In genomic region chr7:27128034-27128433, GRCh38 we compare ENCODE assay signal across 19 cellular contexts. TPM values are rescaled to one million over a fixed set of nuclear protein-coding genes. Genes with fewer than 3 reads are reported as not detected.
DNase-seq lines count a peak whose midpoint lies in the region; ATAC-seq and TF ChIP-seq lines count a peak whose summit lies in the region.
"Had no signal": no experiment of that assay in that cellular context is flagged by ENCODE, and none has a peak within 500 bp of the region (broad histone marks: within the 10 kb centered on the region; RNA-seq: fewer than 3 reads in every experiment).

No MANE protein-coding gene starts in this region.

- H3K9me3 ChIP-seq in ascending aorta (no peaks in the 10 kb centered on the region), gastrocnemius medialis (no peaks in the 10 kb centered on the region)
- H3K9me3 ChIP-seq: heart right ventricle had no signal

- H3K4me3 ChIP-seq in ascending aorta (peak overlapping the region in 1 of 2 donors; percentile 87), gastrocnemius medialis (no peak overlapping the region)
- H3K4me3 ChIP-seq: dorsolateral prefrontal cortex, GM23248, heart right ventricle had no signal

- H3K27ac Mint-ChIP-seq in activated naive CD4-positive, alpha-beta T cell treated with anti-CD3 and anti-CD28 coated beads, Interleukin-2, amount 50 U/mL, for 72 hours, result no peak overlapping the region

- in situ Hi-C loops in gastrocnemius medialis (cut with MboI; ENCODE audit: low sequenced_read_pairs in 4 of 4), result no loop called here

- peak; percentile 93 for DNase-seq in DMS79 treated with DMSO at 0.1 percent for 48 hours (lab: John Stamatoyannopoulos, UW)
- DNase-seq in ascending aorta (ENCODE audit: low spot score in 2 of 2), result peak in 1 of 2 donors; percentile 54
- peak; percentile 87 for DNase-seq in left kidney (ENCODE audit: low read depth, low spot score)
- DNase-seq in gastrocnemius medialis, result peak; percentile 36 to 82
- DNase-seq in GF-D8 (lab: John Stamatoyannopoulos, UW), result no peak
- no peak for DNase-seq in activated naive CD4-positive, alpha-beta T cell treated with anti-CD3 and anti-CD28 coated beads, Interleukin-2, amount 50 U/mL, for 72 hours (ENCODE audit: low spot score in 2 of 2)
- DNase-seq: activated CD4-positive, CD25-positive, alpha-beta regulatory T cell treated with anti-CD3 and anti-CD28 coated beads, Interleukin-2, amount 50 U/mL, for 72 hours; brain microvascular endothelial cell; Calu3; dorsolateral prefrontal cortex; GM23248; heart right ventricle; mesendoderm; NCI-H2029 treated with DMSO at 0.1 percent for 48 hours; NCI-H510A treated with DMSO at 0.1 percent for 48 hours; OCI-M1 had no signal

- intact Hi-C loops in ascending aorta (cut with DNase I), result no loop called here
- intact Hi-C loops in gastrocnemius medialis (cut with DNase I; ENCODE audit: low total_unique reads), result loop anchor here (5.0 kb wide), 1 partner anchor 96 kb away; no protein-coding TSS in a partner anchor

- H3K27me3 ChIP-seq in ascending aorta (no peaks in the 10 kb centered on the region), gastrocnemius medialis (no peaks in the 10 kb centered on the region)

- H3K36me3 ChIP-seq in ascending aorta, result no peaks in the 10 kb centered on the region
- H3K36me3 ChIP-seq in gastrocnemius medialis, result no peaks in the 10 kb centered on the region
- H3K36me3 ChIP-seq: brain microvascular endothelial cell, heart right ventricle had no signal

- H3K36me3 Mint-ChIP-seq in activated naive CD4-positive, alpha-beta T cell treated with anti-CD3 and anti-CD28 coated beads, Interleukin-2, amount 50 U/mL, for 72 hours, result peaks cover 0 to 4% of the 10 kb centered on the region in 2 donors

- no peak for TF ChIP-seq POLR2A in gastrocnemius medialis (IDR thresholded peaks at IDR 0.05)

- H3K4me1 ChIP-seq in ascending aorta (peaks cover 0 to 2% of the 10 kb centered on the region in 2 donors), gastrocnemius medialis (peaks cover 41 to 55% of the 10 kb centered on the region in 2 donors)

- H3K9me3 Mint-ChIP-seq in activated naive CD4-positive, alpha-beta T cell treated with anti-CD3 and anti-CD28 coated beads, Interleukin-2, amount 50 U/mL, for 72 hours, result no peaks in the 10 kb centered on the region

- peak overlapping the region; percentile 86 to 89 for H3K27ac ChIP-seq in ascending aorta
- peak overlapping the region; percentile 88 to 97 (median 95) for H3K27ac ChIP-seq in gastrocnemius medialis
- H3K27ac ChIP-seq: brain microvascular endothelial cell, dorsolateral prefrontal cortex, GM23248, heart right ventricle, HL-60 had no signal

- no peak for TF ChIP-seq CTCF in ascending aorta (IDR thresholded peaks at IDR 0.05)
- no peak for TF ChIP-seq CTCF in gastrocnemius medialis (IDR thresholded peaks at IDR 0.05 in 4 of 5, conservative IDR thresholded peaks at IDR 0.05 in 1 of 5)

- ATAC-seq in gastrocnemius medialis (peak; percentile 25 to 75), GM18858 (IDR thresholded peaks at IDR 0.05; ENCODE audit: unreplicated experiment) (no peak), HG02623 (IDR thresholded peaks at IDR 0.05; ENCODE audit: unreplicated experiment) (no peak)
- ATAC-seq in activated naive CD4-positive, alpha-beta T cell treated with anti-CD3 and anti-CD28 coated beads, Interleukin-2, amount 50 U/mL, for 72 hours, result no peak
- ATAC-seq: heart right ventricle had no signal

RNA-seq across cellular contexts. Expression of gene HOXA4, which starts 2.5 kb away (rescaled TPM):
- total RNA-seq in ascending aorta, result 2.1 TPM
- total RNA-seq in gastrocnemius medialis, result 1 to 10 TPM; 1.7 to 4.2 (median 2.9) TPM
- total RNA-seq in activated naive CD4-positive, alpha-beta T cell treated with anti-CD3 and anti-CD28 coated beads, Interleukin-2, amount 50 U/mL, for 72 hours, result under 1 TPM in 1 of 2 donors, not detected in 1; 0.59 TPM

RNA-seq across cellular contexts. Expression of gene HOXA5, which starts 15.4 kb away (rescaled TPM):
- total RNA-seq in ascending aorta (22.0 TPM), gastrocnemius medialis (1 to 10 TPM; 2.7 to 7.1 (median 7.0) TPM)
- total RNA-seq in activated naive CD4-positive, alpha-beta T cell treated with anti-CD3 and anti-CD28 coated beads, Interleukin-2, amount 50 U/mL, for 72 hours, result not detected

RNA-seq across cellular contexts. Expression of gene HOXA6, which starts 19.5 kb away (rescaled TPM):
- total RNA-seq in ascending aorta (15.3 TPM), gastrocnemius medialis (1 to 10 TPM; 2.6 to 5.6 (median 4.2) TPM)
- under 1 TPM in 1 of 2 donors, not detected in 1; 0.31 TPM for total RNA-seq in activated naive CD4-positive, alpha-beta T cell treated with anti-CD3 and anti-CD28 coated beads, Interleukin-2, amount 50 U/mL, for 72 hours
- total RNA-seq: dorsolateral prefrontal cortex, heart right ventricle had no signal

RNA-seq across cellular contexts. Expression of gene HOXA3, which starts 24.3 kb away (rescaled TPM):
- total RNA-seq in ascending aorta (14.4 TPM), gastrocnemius medialis (1 to 10 TPM in 3 of 4 donors, under 1 TPM in 1; 0.53 to 6.2 (median 3.0) TPM)
- total RNA-seq in activated naive CD4-positive, alpha-beta T cell treated with anti-CD3 and anti-CD28 coated beads, Interleukin-2, amount 50 U/mL, for 72 hours, result not detected

RNA-seq across cellular contexts. Expression of gene HOXA2, which starts 25.6 kb away (rescaled TPM):
- total RNA-seq in ascending aorta (36.5 TPM), gastrocnemius medialis (under 1 TPM in 3 of 4 donors, not detected in 1; 0.29 to 0.88 (median 0.38) TPM)
- total RNA-seq in activated naive CD4-positive, alpha-beta T cell treated with anti-CD3 and anti-CD28 coated beads, Interleukin-2, amount 50 U/mL, for 72 hours, result not detected
- total RNA-seq: dorsolateral prefrontal cortex, GM23248 had no signal

Comparison
In these comparisons a context has a peak if more than half of its experiments do, and no peak if none do; other contexts are left out.
1. DNase-seq: peak in DMS79 treated with DMSO at 0.1 percent for 48 hours (single experiment), left kidney (single experiment) and gastrocnemius medialis (2 of 2); none in GF-D8 (single experiment) and activated naive CD4-positive, alpha-beta T cell treated with anti-CD3 and anti-CD28 coated beads, Interleukin-2, amount 50 U/mL, for 72 hours (0 of 2).
2. ATAC-seq: peak in gastrocnemius medialis (2 of 2); none in GM18858 (single experiment), HG02623 (single experiment) and activated naive CD4-positive, alpha-beta T cell treated with anti-CD3 and anti-CD28 coated beads, Interleukin-2, amount 50 U/mL, for 72 hours (0 of 2).